In the genomic region with DNA sequence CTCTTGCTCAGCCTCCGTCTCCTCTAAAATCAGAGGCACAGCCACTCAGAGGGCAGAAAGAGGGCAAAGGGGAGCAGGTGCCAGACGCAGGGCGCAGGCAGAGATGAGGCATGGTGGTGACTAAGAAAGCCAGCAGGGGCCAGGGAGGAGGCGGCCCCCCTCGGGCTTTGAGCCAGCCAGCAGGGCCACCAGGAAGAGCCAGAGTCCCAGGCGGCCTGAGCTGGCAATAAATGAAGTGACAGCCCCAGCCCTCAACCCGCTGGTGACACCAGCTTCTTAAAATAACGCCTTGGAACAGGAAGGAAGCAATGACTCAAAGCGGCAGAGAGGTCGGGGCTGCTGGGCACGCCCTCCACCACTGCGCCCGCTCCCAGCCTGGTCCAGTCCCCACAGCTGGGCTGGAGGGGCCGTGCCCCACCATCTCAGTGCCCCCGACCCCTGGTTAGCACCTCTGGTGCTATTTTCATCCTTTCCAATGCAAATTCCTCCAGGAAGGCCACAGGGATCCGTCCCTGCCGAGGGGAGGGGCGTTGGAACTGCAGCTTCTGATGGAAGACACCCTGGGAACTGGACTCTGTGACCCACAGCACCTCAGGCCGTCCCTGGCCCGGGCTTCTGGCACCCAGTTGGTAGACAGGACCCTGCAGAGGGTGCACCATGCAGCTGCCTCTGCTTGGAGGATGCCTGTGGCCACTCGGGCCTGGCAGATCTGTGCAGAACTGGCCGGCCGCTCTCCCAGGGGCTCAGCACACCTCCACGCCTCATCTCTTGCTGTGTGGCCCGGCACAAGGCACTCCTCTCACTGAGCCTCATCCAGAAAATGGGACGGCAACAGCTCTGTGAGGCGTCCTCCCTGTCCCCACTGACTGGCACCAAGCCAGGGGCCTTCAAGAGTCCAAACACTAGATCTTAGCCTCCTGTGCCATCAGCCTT, we compare ENCODE assay signal across 8 cellular contexts.
A peak's percentile ranks its signal among the peaks of the same experiment; 100 is the strongest.
DNase-seq lines count a peak whose midpoint lies in the region; ATAC-seq lines count a peak whose summit lies in the region.

No MANE protein-coding gene starts in this region.

- no peak overlapping the region for H2BK15ac ChIP-seq in mesenchymal stem cell (ENCODE audit: low read depth, poor library complexity, severe bottlenecking)

- peaks cover 17% of the 10 kb centered on the region for H3K36me3 Mint-ChIP-seq in central memory CD8-positive, alpha-beta T cell (ENCODE audit: insufficient read depth)

- peaks cover 39% of the 10 kb centered on the region for H3K79me1 ChIP-seq in mesenchymal stem cell (replicated peaks; ENCODE audit: low read length, poor library complexity, severe bottlenecking)

- no peaks in the 10 kb centered on the region for H3K9me3 Mint-ChIP-seq in central memory CD8-positive, alpha-beta T cell

- H4K91ac ChIP-seq in mesenchymal stem cell (ENCODE audit: low read length), result peak overlapping the region; percentile 44

- H3K23ac ChIP-seq in mesenchymal stem cell (ENCODE audit: low read length in 2 of 2), result peak overlapping the region; percentile 4 to 28

- peaks cover 60% of the 10 kb centered on the region for H3K4me1 Mint-ChIP-seq in central memory CD8-positive, alpha-beta T cell

- H3K27ac Mint-ChIP-seq in central memory CD8-positive, alpha-beta T cell (ENCODE audit: low read depth), result peak overlapping the region; percentile 90

- H3K18ac ChIP-seq in mesenchymal stem cell (ENCODE audit: low read depth in 1 of 2, low read length in 2 of 2), result peak overlapping the region; percentile 4 to 44

- no peak overlapping the region for H2BK5ac ChIP-seq in mesenchymal stem cell (ENCODE audit: low read depth, low read length, poor library complexity, severe bottlenecking)

- peak overlapping the region; percentile 43 for H4K8ac ChIP-seq in mesenchymal stem cell (ENCODE audit: low read length)

- H2BK120ac ChIP-seq in mesenchymal stem cell (ENCODE audit: low read depth, low read length), result peak overlapping the region; percentile 56

- H3K27ac ChIP-seq in HUES64 (ENCODE audit: low read depth, low read length) (peak overlapping the region; percentile 18), mesenchymal stem cell (ENCODE audit: low read length, poor library complexity, severe bottlenecking) (peak overlapping the region; percentile 24)

- H3K4ac ChIP-seq in mesenchymal stem cell (ENCODE audit: low read depth in 1 of 2, low read length in 2 of 2), result peak overlapping the region in 1 of 2 experiments; percentile 19

- no peak overlapping the region for H2AFZ ChIP-seq in mesenchymal stem cell (ENCODE audit: low read depth, low read length)

- H2BK12ac ChIP-seq in mesenchymal stem cell (ENCODE audit: low read length in 2 of 2), result peak overlapping the region in 1 of 2 experiments; percentile 85

- H3K27me3 ChIP-seq in HUES64 (ENCODE audit: insufficient read depth, low read length), result no peaks in the 10 kb centered on the region
- no peaks in the 10 kb centered on the region for H3K27me3 ChIP-seq in mesenchymal stem cell (ENCODE audit: control insufficient read depth in 1 of 2, insufficient read depth in 1 of 2, low read length in 2 of 2)

- no peaks in the 10 kb centered on the region for H3K27me3 Mint-ChIP-seq in central memory CD8-positive, alpha-beta T cell

- ATAC-seq in GM21528 (IDR thresholded peaks at IDR 0.05; ENCODE audit: low FRiP score, unreplicated experiment), result peak; percentile 69
- ATAC-seq in activated CD4-positive, CD25-positive, alpha-beta regulatory T cell treated with anti-CD3 and anti-CD28 coated beads, Interleukin-2, amount 50 U/mL, for 24 hours, result peak; percentile 88 to 91
- ATAC-seq in central memory CD8-positive, alpha-beta T cell (replicated peaks; ENCODE audit: extremely low read depth, poor library complexity, severe bottlenecking), result peak; percentile 81

- no peak overlapping the region for H3K4me2 ChIP-seq in mesenchymal stem cell (ENCODE audit: low read length, poor library complexity, severe bottlenecking)

- H3K4me1 ChIP-seq in HUES64 (ENCODE audit: insufficient read depth, low read length) (peaks cover 7% of the 10 kb centered on the region; the same call in 1 of the 2 replicates), mesenchymal stem cell (ENCODE audit: control insufficient read depth, insufficient read depth, low read depth, low read length) (peaks cover 64% of the 10 kb centered on the region)

- H3K9ac ChIP-seq in HUES64 (ENCODE audit: low read depth, low read length) (no peak overlapping the region), mesenchymal stem cell (ENCODE audit: low read length) (peak overlapping the region; percentile 29)

- no peak overlapping the region for H3K14ac ChIP-seq in mesenchymal stem cell (ENCODE audit: low read length in 2 of 2)

- H3K9me3 ChIP-seq in HUES64 (ENCODE audit: insufficient read depth, low read depth, low read length) (no peaks in the 10 kb centered on the region), mesenchymal stem cell (ENCODE audit: control insufficient read depth, low read length) (no peaks in the 10 kb centered on the region)

- DNase-seq in EH (ENCODE audit: low read depth) (peak; percentile 92), mesenchymal stem cell (peak; percentile 91), NCI-H524 treated with DMSO at 0.1 percent for 48 hours (lab: John Stamatoyannopoulos, UW) (no peak)
- peak; percentile 59 to 89 for DNase-seq in central memory CD8-positive, alpha-beta T cell (ENCODE audit: low spot score in 2 of 2)
- DNase-seq in stimulated activated CD8-positive, alpha-beta memory T cell treated with anti-CD3 and anti-CD28 coated beads, Interleukin-4, amount 100 ng/mL, for 1 hour (ENCODE audit: low read depth in 2 of 2, low spot score in 1 of 2), result peak; percentile 64 to 66

- H2AK5ac ChIP-seq in mesenchymal stem cell (ENCODE audit: low read length, severe bottlenecking), result peak overlapping the region; percentile 27

- H3K36me3 ChIP-seq in HUES64 (ENCODE audit: insufficient read depth, low read length) (peaks cover 25% of the 10 kb centered on the region), mesenchymal stem cell (ENCODE audit: control insufficient read depth in 1 of 2, insufficient read depth in 2 of 2, low read depth in 1 of 2, low read length in 2 of 2) (peaks cover 40 to 89% of the 10 kb centered on the region in 2 experiments)

- 71% methylated on average over 27 of the region's 27 CpGs for WGBS in HUES64
- WGBS in mesenchymal stem cell, result 28% methylated on average over 26 of the region's 27 CpGs

- H3K4me3 Mint-ChIP-seq in central memory CD8-positive, alpha-beta T cell, result peak overlapping the region; percentile 69

- no peak overlapping the region for H3K4me3 ChIP-seq in HUES64 (ENCODE audit: low read length)
- no peak overlapping the region for H3K4me3 ChIP-seq in mesenchymal stem cell (ENCODE audit: insufficient read depth in 1 of 2, low read depth in 1 of 2, low read length in 2 of 2)
